Comparison of ENCODE assay signal across 8 cellular contexts in genomic region chr6:110039996-110040383, GRCh38.
A peak's percentile ranks its signal among the peaks of the same experiment; 100 is the strongest.
DNase-seq lines count a peak whose midpoint lies in the region; ATAC-seq lines count a peak whose summit lies in the region.

No MANE protein-coding gene starts in this region.

- H3K27ac ChIP-seq in SK-N-MC: peak overlapping the region; percentile 61; the same call in 1 of the 2 replicates
- peak overlapping the region; percentile 22 for H3K27ac ChIP-seq in angular gyrus (ENCODE audit: low read depth, low read length)

- DNase-seq in Daoy (ENCODE audit: low read depth): peak; percentile 21
- DNase-seq in KBM-7: peak; percentile 79
- DNase-seq in SK-N-MC (ENCODE audit: low read depth, low spot score): no peak
- DNase-seq in iPS-NIHi11 (ENCODE audit: low spot score): peak; percentile 35
- peak; percentile 22 to 26 for DNase-seq in stimulated activated CD4-positive, alpha-beta T cell treated with anti-CD3 and anti-CD28 coated beads, Interleukin-4, amount 100 ng/mL, for 4 hours
- no peak for DNase-seq in AG20443 (ENCODE audit: low spot score)

- H3K9ac ChIP-seq in SK-N-MC (ENCODE audit: insufficient read length): no peak overlapping the region

- ATAC-seq in GM21717 (IDR thresholded peaks at IDR 0.05; ENCODE audit: unreplicated experiment): peak; percentile 49

- no peaks in the 10 kb centered on the region for H3K9me3 ChIP-seq in SK-N-MC (ENCODE audit: low read depth, low read length)

- no peak overlapping the region for H3K4me3 ChIP-seq in SK-N-MC

- in situ Hi-C loops in KBM-7 (cut with MboI; ENCODE audit: low pct_unique_long_range_greater_than_20kb, low sequenced_read_pairs): loop anchor here (25.0 kb wide), 2 partner anchors 328 to 503 kb away; no protein-coding TSS in a partner anchor

- no peaks in the 10 kb centered on the region for H3K36me3 ChIP-seq in SK-N-MC (ENCODE audit: insufficient read depth, low read length)

Comparison
In these comparisons a context has a peak if more than half of its experiments do, and no peak if none do; other contexts are left out.
1. DNase-seq: peak in Daoy (single experiment), KBM-7 (single experiment), iPS-NIHi11 (single experiment) and stimulated activated CD4-positive, alpha-beta T cell treated with anti-CD3 and anti-CD28 coated beads, Interleukin-4, amount 100 ng/mL, for 4 hours (2 of 2); none in SK-N-MC (single experiment) and AG20443 (single experiment).